Comparison of ENCODE assay signal across 9 cellular contexts in genomic region chr14:50823763-50824636, GRCh38.
DNase-seq lines count a peak whose midpoint lies in the region; ATAC-seq and TF ChIP-seq lines count a peak whose summit lies in the region.
"Had no signal": no experiment of that assay in that cellular context is flagged by ENCODE, and none has a peak within 500 bp of the region (broad histone marks: within the 10 kb centered on the region; RNA-seq: fewer than 3 reads in every experiment).

No MANE protein-coding gene starts in this region.

- peak; percentile 46 for DNase-seq in DMS 273 (lab: John Stamatoyannopoulos, UW; ENCODE audit: unreplicated experiment)
- DNase-seq in DMS 273 treated with DMSO at 0.1 percent for 48 hours (lab: John Stamatoyannopoulos, UW), result no peak
- DNase-seq in effector CD4-positive, alpha-beta T cell, result no peak
- no peak for DNase-seq in foreskin fibroblast
- DNase-seq in NK-92 (lab: John Stamatoyannopoulos, UW; ENCODE audit: unreplicated experiment), result no peak

- H3K27ac ChIP-seq in mucosa of rectum (ENCODE audit: low read depth in 2 of 2, low read length in 2 of 2), result peak overlapping the region; percentile 51 to 68
- H3K27ac ChIP-seq: 22Rv1 had no signal

- peaks cover 5 to 18% of the 10 kb centered on the region in 2 donors for H3K4me1 ChIP-seq in mucosa of rectum (ENCODE audit: control insufficient read depth in 2 of 2, insufficient read depth in 2 of 2, low read length in 2 of 2)

- peak overlapping the region in 1 of 2 donors; percentile 17 for H3K9ac ChIP-seq in mucosa of rectum (ENCODE audit: low read depth in 1 of 2, low read length in 2 of 2)

- no peaks in the 10 kb centered on the region for H3K9me3 ChIP-seq in mucosa of rectum (ENCODE audit: control insufficient read depth in 2 of 2, low read length in 2 of 2)

- no peak for TF ChIP-seq CTCF in foreskin fibroblast (IDR thresholded peaks at IDR 0.05; ENCODE audit: low read depth, low read length)

- H3K27me3 ChIP-seq in mucosa of rectum (ENCODE audit: control insufficient read depth in 2 of 2, insufficient read depth in 2 of 2, low read length in 2 of 2), result peaks cover 0 to 2% of the 10 kb centered on the region in 2 donors

- peak overlapping the region in 1 of 2 donors; percentile 29 for H3K4me3 ChIP-seq in mucosa of rectum (ENCODE audit: low read length in 2 of 2)
- H3K4me3 ChIP-seq in foreskin fibroblast (ENCODE audit: low read depth in 1 of 2, low read length in 2 of 2), result no peak overlapping the region

- TF ChIP-seq POLR2A in Raji (IDR thresholded peaks at IDR 0.05; ENCODE audit: insufficient read depth, low read depth, low read length), result peak; percentile 46; the same call in 1 of the 2 replicates

- peaks cover 0 to 3% of the 10 kb centered on the region in 2 donors for H3K36me3 ChIP-seq in mucosa of rectum (ENCODE audit: control insufficient read depth in 2 of 2, insufficient read depth in 2 of 2, low read length in 2 of 2)

- ATAC-seq in HG02588 (IDR thresholded peaks at IDR 0.05; ENCODE audit: unreplicated experiment), result peak; percentile 65
